ENCODE assay signal across 10 cellular contexts in genomic region chr10:16950686-16951681, GRCh38.
DNase-seq lines count a peak whose midpoint lies in the region; ATAC-seq lines count a peak whose summit lies in the region.
"Had no signal": no experiment of that assay in that cellular context is flagged by ENCODE, and none has a peak within 500 bp of the region (broad histone marks: within the 10 kb centered on the region; RNA-seq: fewer than 3 reads in every experiment).

No MANE protein-coding gene starts in this region.

- H3K27me3 Mint-ChIP-seq in activated naive CD8-positive, alpha-beta T cell treated with anti-CD3 and anti-CD28 coated beads for 36 hours: no peaks in the 10 kb centered on the region
- H3K27me3 Mint-ChIP-seq: activated B cell treated with CpG ODN at 0.5 μM for 24 hours had no signal

- peak; percentile 15 for DNase-seq in stimulated activated CD4-positive, alpha-beta T cell treated with anti-CD3 and anti-CD28 coated beads, Interleukin-15, amount 100 ng/mL, for 24 hours
- DNase-seq in stimulated activated CD4-positive, alpha-beta T cell treated with anti-CD3 and anti-CD28 coated beads, Interleukin-2, amount 100 ng/mL, for 48 hours: no peak
- DNase-seq in activated naive CD8-positive, alpha-beta T cell treated with anti-CD3 and anti-CD28 coated beads for 36 hours: peak; percentile 20
- DNase-seq in iPS-NIHi11 (ENCODE audit: low spot score): peak; percentile 80
- no peak for DNase-seq in middle frontal gyrus (ENCODE audit: extremely low spot score, low spot score)
- DNase-seq in NCI-H774 (lab: John Stamatoyannopoulos, UW): no peak
- no peak for DNase-seq in MV-4-11 (lab: John Stamatoyannopoulos, UW)
- DNase-seq: activated B cell treated with CpG ODN at 0.5 μM for 24 hours, DMS79 treated with DMSO at 0.1 percent for 48 hours had no signal

- no peak overlapping the region for H3K27ac Mint-ChIP-seq in activated naive CD8-positive, alpha-beta T cell treated with anti-CD3 and anti-CD28 coated beads for 36 hours
- H3K27ac Mint-ChIP-seq: activated B cell treated with CpG ODN at 0.5 μM for 24 hours had no signal

- no peak for ATAC-seq in GM18861 (IDR thresholded peaks at IDR 0.05; ENCODE audit: unreplicated experiment)

- H3K4me1 Mint-ChIP-seq in activated naive CD8-positive, alpha-beta T cell treated with anti-CD3 and anti-CD28 coated beads for 36 hours: peaks cover 13% of the 10 kb centered on the region
- H3K4me1 Mint-ChIP-seq: activated B cell treated with CpG ODN at 0.5 μM for 24 hours had no signal

- peaks cover 10% of the 10 kb centered on the region for H3K36me3 Mint-ChIP-seq in activated naive CD8-positive, alpha-beta T cell treated with anti-CD3 and anti-CD28 coated beads for 36 hours

- no peak overlapping the region for H3K4me3 Mint-ChIP-seq in activated naive CD8-positive, alpha-beta T cell treated with anti-CD3 and anti-CD28 coated beads for 36 hours
- H3K4me3 Mint-ChIP-seq: activated B cell treated with CpG ODN at 0.5 μM for 24 hours had no signal

- no peaks in the 10 kb centered on the region for H3K9me3 Mint-ChIP-seq in activated naive CD8-positive, alpha-beta T cell treated with anti-CD3 and anti-CD28 coated beads for 36 hours
- H3K9me3 Mint-ChIP-seq: activated B cell treated with CpG ODN at 0.5 μM for 24 hours had no signal

Comparison
In these comparisons a context has a peak if more than half of its experiments do, and no peak if none do; other contexts are left out.
1. DNase-seq: peak in stimulated activated CD4-positive, alpha-beta T cell treated with anti-CD3 and anti-CD28 coated beads, Interleukin-15, amount 100 ng/mL, for 24 hours (single experiment), activated naive CD8-positive, alpha-beta T cell treated with anti-CD3 and anti-CD28 coated beads for 36 hours (single experiment) and iPS-NIHi11 (single experiment); none in stimulated activated CD4-positive, alpha-beta T cell treated with anti-CD3 and anti-CD28 coated beads, Interleukin-2, amount 100 ng/mL, for 48 hours (0 of 2), middle frontal gyrus (single experiment), NCI-H774 (single experiment) and MV-4-11 (single experiment).